28 cellular contexts compared by ENCODE assay signal in the genomic region with DNA sequence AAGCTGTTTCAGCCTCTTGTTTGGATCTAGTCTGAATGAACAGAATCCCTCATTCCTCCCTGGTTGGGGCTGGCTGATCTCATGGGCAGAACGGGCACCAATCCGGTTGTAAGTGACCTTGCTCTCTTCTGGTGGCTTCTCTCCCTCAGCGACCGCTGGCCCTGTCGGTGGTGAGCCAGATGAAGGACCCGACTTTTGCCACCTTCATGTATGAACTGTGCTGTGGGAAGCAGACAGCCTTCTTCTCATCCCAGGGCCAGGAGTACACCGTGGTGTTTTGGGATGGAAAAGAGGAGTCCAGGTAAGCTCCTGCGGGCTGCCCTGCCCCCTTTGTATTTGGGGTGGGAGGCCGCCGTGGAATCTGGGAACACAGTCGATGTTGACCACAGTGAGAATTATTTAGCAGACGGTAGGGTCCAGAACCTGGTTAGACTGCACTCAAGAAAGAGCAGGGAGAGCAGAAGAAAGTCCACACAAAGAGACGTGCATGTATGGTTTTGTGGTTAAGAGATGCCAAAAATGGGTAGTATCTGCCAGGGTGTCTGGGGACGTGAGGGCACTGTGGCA.
DNase-seq lines count a peak whose midpoint lies in the region; ATAC-seq and TF ChIP-seq lines count a peak whose summit lies in the region.
"Had no signal": no experiment of that assay in that cellular context is flagged by ENCODE, and none has a peak within 500 bp of the region (broad histone marks: within the 10 kb centered on the region; RNA-seq: fewer than 3 reads in every experiment).

No MANE protein-coding gene starts in this region.

- intact Hi-C loops in mucosa of descending colon (cut with DNase I, micrococcal nuclease): no loop called here

- CTCF ChIA-PET in SK-N-SH (lab: Yijun Ruan, JAX): interaction anchor here (0.9 to 1.3 kb wide), 2 partner anchors 51 to 194 kb away, joined by 3 read pairs; partner anchors contain the start of gene CHSY1

- WGBS in SK-N-SH (ENCODE audit: low lambda C conversion rate): 82% methylated on average over 11 of the region's 14 CpGs
- WGBS in suprapubic skin: 94% methylated on average over 14 of the region's 14 CpGs

- DNase-seq in SK-N-SH: peak; percentile 3
- peak; percentile 62 for DNase-seq in coronary artery (ENCODE audit: low spot score)
- DNase-seq in mucosa of descending colon: peak in 2 of 3 donors; percentile 0 to 6
- DNase-seq in suprapubic skin (ENCODE audit: low spot score in 2 of 2): peak; percentile 52 to 57
- no peak for DNase-seq in activated CD4-positive, alpha-beta T cell treated with anti-CD3 and anti-CD28 coated beads, Interleukin-2, amount 50 U/mL, for 1 hour
- no peak for DNase-seq in right atrium auricular region (ENCODE audit: low spot score)
- DNase-seq in stimulated activated CD4-positive, alpha-beta T cell treated with anti-CD3 and anti-CD28 coated beads, Interleukin-1b, Interleukin-23, amount 100 ng/mL, for 48 hours: no peak
- DNase-seq: activated B cell treated with CpG ODN at 0.5 μM for 24 hours; activated effector memory CD4-positive, alpha-beta T cell treated with anti-CD3 and anti-CD28 coated beads, Interleukin-2, amount 50 U/mL, for 16 hours; activated naive CD8-positive, alpha-beta T cell treated with anti-CD3 and anti-CD28 coated beads for 36 hours; CD4-positive, alpha-beta T cell; DMS 273 treated with DMSO at 0.1 percent for 48 hours; esophagus squamous epithelium; foreskin melanocyte; HFFc6; left cardiac atrium; mesenchymal stem cell; NCI-H146; NCI-H510A; SW 1271; T-helper 9 cell; upper lobe of right lung had no signal

- POLR2A ChIA-PET in SK-N-SH (lab: Yijun Ruan, JAX): no interaction called here

- no peak overlapping the region for H3K9ac ChIP-seq in SK-N-SH

- TF ChIP-seq RAD21 in SK-N-SH (IDR thresholded peaks at IDR 0.05; ENCODE audit: low read length): no peak

- H3K27me3 ChIP-seq in SK-N-SH (ENCODE audit: insufficient read depth) (no peaks in the 10 kb centered on the region), suprapubic skin (no peaks in the 10 kb centered on the region), right atrium auricular region (no peaks in the 10 kb centered on the region)
- H3K27me3 ChIP-seq: ascending aorta, cardiac muscle cell, esophagus squamous epithelium, heart right ventricle, upper lobe of right lung had no signal

- H3K9me3 ChIP-seq in SK-N-SH (no peaks in the 10 kb centered on the region), mucosa of descending colon (no peaks in the 10 kb centered on the region), suprapubic skin (no peaks in the 10 kb centered on the region), right atrium auricular region (no peaks in the 10 kb centered on the region)
- H3K9me3 ChIP-seq: ascending aorta, esophagus squamous epithelium, upper lobe of right lung had no signal

- H3K36me3 ChIP-seq in SK-N-SH (replicated peaks in 1 of 2; ENCODE audit: control insufficient read depth in 1 of 2, insufficient read depth in 2 of 2, low read length in 1 of 2) (peaks cover 4 to 23% of the 10 kb centered on the region in 2 experiments), mucosa of descending colon (ENCODE audit: low read depth) (no peaks in the 10 kb centered on the region), suprapubic skin (peaks cover 92% of the 10 kb centered on the region), right atrium auricular region (peaks cover 17% of the 10 kb centered on the region)
- H3K36me3 ChIP-seq: cardiac muscle cell had no signal

- no peak for TF ChIP-seq POLR2A in suprapubic skin (IDR thresholded peaks at IDR 0.05)

- H3K4me3 ChIP-seq in SK-N-SH (ENCODE audit: low read depth in 2 of 2, low read length in 1 of 2): no peak overlapping the region
- H3K4me3 ChIP-seq in coronary artery: no peak overlapping the region
- H3K4me3 ChIP-seq in mucosa of descending colon: no peak overlapping the region
- no peak overlapping the region for H3K4me3 ChIP-seq in suprapubic skin
- H3K4me3 ChIP-seq in right atrium auricular region: no peak overlapping the region
- H3K4me3 ChIP-seq: ascending aorta, cardiac muscle cell, esophagus squamous epithelium, heart right ventricle, smooth muscle cell, upper lobe of right lung had no signal

- TF ChIP-seq CTCF in SK-N-SH (IDR thresholded peaks at IDR 0.05) (no peak), coronary artery (IDR thresholded peaks at IDR 0.05) (no peak), mucosa of descending colon (IDR thresholded peaks at IDR 0.05) (no peak), suprapubic skin (IDR thresholded peaks at IDR 0.05) (no peak), right atrium auricular region (IDR thresholded peaks at IDR 0.05) (no peak)

- H3F3A ChIP-seq in SK-N-SH (replicated peaks; ENCODE audit: insufficient read depth): no peaks in the 10 kb centered on the region

- H3K4me1 ChIP-seq in SK-N-SH (ENCODE audit: control insufficient read depth in 1 of 2, insufficient read depth in 2 of 2, low read depth in 1 of 2, low read length in 1 of 2) (no peaks in the 10 kb centered on the region), mucosa of descending colon (ENCODE audit: low read depth) (peaks cover 11% of the 10 kb centered on the region), suprapubic skin (no peaks in the 10 kb centered on the region), right atrium auricular region (no peaks in the 10 kb centered on the region)
- H3K4me1 ChIP-seq: ascending aorta, esophagus squamous epithelium, heart right ventricle, upper lobe of right lung had no signal

- H3K9me2 ChIP-seq in SK-N-SH: no peaks in the 10 kb centered on the region

- H3K79me2 ChIP-seq in SK-N-SH (ENCODE audit: insufficient read depth): no peaks in the 10 kb centered on the region

- TF ChIP-seq EP300 in SK-N-SH (IDR thresholded peaks at IDR 0.05; ENCODE audit: borderline replicate concordance in 1 of 2, low read depth in 1 of 2, low read length in 1 of 2): no peak
- TF ChIP-seq EP300 in suprapubic skin (IDR thresholded peaks at IDR 0.05): no peak

- H2AFZ ChIP-seq in SK-N-SH (ENCODE audit: low read depth): no peak overlapping the region

- no peak overlapping the region for H3K4me2 ChIP-seq in SK-N-SH
- H3K4me2 ChIP-seq: smooth muscle cell had no signal

- no peak for ATAC-seq in SK-N-SH treated with all-trans-retinoic acid at 6 μM for 48 hours
- no peak for ATAC-seq in mucosa of descending colon
- ATAC-seq: heart right ventricle, left cardiac atrium, upper lobe of right lung had no signal

- H3K27ac ChIP-seq in SK-N-SH (ENCODE audit: low read depth in 2 of 2, low read length in 1 of 2) (no peak overlapping the region), coronary artery (no peak overlapping the region), suprapubic skin (no peak overlapping the region), right atrium auricular region (no peak overlapping the region)
- H3K27ac ChIP-seq: 22Rv1, ascending aorta, cardiac muscle cell, esophagus squamous epithelium, heart right ventricle had no signal

- H4K20me1 ChIP-seq in SK-N-SH (ENCODE audit: insufficient read depth): no peaks in the 10 kb centered on the region

TF ChIP-seq in SK-N-SH, 30 proteins besides CTCF, POLR2A, EP300 and RAD21:
- no peak for TF ChIP-seq NFIC (IDR thresholded peaks at IDR 0.05; ENCODE audit: borderline replicate concordance)

TF ChIP-seq in SK-N-SH treated with all-trans-retinoic acid at 6 μM for 48 hours, 23 proteins besides CTCF, POLR2A, EP300 and RAD21 (continues in another document):
- TF ChIP-seq, protein P1, sequence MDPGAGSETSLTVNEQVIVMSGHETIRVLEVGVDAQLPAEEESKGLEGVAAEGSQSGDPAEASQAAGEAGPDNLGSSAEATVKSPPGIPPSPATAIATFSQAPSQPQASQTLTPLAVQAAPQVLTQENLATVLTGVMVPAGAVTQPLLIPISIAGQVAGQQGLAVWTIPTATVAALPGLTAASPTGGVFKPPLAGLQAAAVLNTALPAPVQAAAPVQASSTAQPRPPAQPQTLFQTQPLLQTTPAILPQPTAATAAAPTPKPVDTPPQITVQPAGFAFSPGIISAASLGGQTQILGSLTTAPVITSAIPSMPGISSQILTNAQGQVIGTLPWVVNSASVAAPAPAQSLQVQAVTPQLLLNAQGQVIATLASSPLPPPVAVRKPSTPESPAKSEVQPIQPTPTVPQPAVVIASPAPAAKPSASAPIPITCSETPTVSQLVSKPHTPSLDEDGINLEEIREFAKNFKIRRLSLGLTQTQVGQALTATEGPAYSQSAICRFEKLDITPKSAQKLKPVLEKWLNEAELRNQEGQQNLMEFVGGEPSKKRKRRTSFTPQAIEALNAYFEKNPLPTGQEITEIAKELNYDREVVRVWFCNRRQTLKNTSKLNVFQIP (CRISPR knock-in tag; IDR thresholded peaks at IDR 0.05; ENCODE audit: borderline replicate concordance, low read depth): no peak
- TF ChIP-seq ZNF70 (CRISPR knock-in tag; IDR thresholded peaks at IDR 0.05): no peak
- TF ChIP-seq ISL1 (CRISPR knock-in tag; IDR thresholded peaks at IDR 0.05): no peak
- TF ChIP-seq TCF4 (CRISPR knock-in tag; IDR thresholded peaks at IDR 0.05; ENCODE audit: borderline replicate concordance): no peak
- TF ChIP-seq ZFP3 (CRISPR knock-in tag; IDR thresholded peaks at IDR 0.05): no peak
- no peak for TF ChIP-seq ZFP30 (CRISPR knock-in tag; IDR thresholded peaks at IDR 0.05)
- TF ChIP-seq, protein P2, sequence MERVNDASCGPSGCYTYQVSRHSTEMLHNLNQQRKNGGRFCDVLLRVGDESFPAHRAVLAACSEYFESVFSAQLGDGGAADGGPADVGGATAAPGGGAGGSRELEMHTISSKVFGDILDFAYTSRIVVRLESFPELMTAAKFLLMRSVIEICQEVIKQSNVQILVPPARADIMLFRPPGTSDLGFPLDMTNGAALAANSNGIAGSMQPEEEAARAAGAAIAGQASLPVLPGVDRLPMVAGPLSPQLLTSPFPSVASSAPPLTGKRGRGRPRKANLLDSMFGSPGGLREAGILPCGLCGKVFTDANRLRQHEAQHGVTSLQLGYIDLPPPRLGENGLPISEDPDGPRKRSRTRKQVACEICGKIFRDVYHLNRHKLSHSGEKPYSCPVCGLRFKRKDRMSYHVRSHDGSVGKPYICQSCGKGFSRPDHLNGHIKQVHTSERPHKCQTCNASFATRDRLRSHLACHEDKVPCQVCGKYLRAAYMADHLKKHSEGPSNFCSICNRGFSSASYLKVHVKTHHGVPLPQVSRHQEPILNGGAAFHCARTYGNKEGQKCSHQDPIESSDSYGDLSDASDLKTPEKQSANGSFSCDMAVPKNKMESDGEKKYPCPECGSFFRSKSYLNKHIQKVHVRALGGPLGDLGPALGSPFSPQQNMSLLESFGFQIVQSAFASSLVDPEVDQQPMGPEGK (CRISPR knock-in tag; IDR thresholded peaks at IDR 0.05; ENCODE audit: borderline replicate concordance): no peak
- TF ChIP-seq CSDC2 (CRISPR knock-in tag; IDR thresholded peaks at IDR 0.05): no peak
- TF ChIP-seq GLIS3 (CRISPR knock-in tag; IDR thresholded peaks at IDR 0.05): no peak

Comparison
In these comparisons a context has a peak if more than half of its experiments do, and no peak if none do; other contexts are left out.
1. DNase-seq: peak in SK-N-SH (single experiment), coronary artery (single experiment), mucosa of descending colon (2 of 3) and suprapubic skin (2 of 2); none in activated CD4-positive, alpha-beta T cell treated with anti-CD3 and anti-CD28 coated beads, Interleukin-2, amount 50 U/mL, for 1 hour (single experiment), right atrium auricular region (single experiment) and stimulated activated CD4-positive, alpha-beta T cell treated with anti-CD3 and anti-CD28 coated beads, Interleukin-1b, Interleukin-23, amount 100 ng/mL, for 48 hours (single experiment).